ENCODE assay signal across 9 cellular contexts in genomic region chr2:7377861-7378569, GRCh38.
DNase-seq lines count a peak whose midpoint lies in the region; ATAC-seq, FAIRE-seq and TF ChIP-seq lines count a peak whose summit lies in the region.
"Had no signal": no experiment of that assay in that cellular context is flagged by ENCODE, and none has a peak within 500 bp of the region (broad histone marks: within the 10 kb centered on the region; RNA-seq: fewer than 3 reads in every experiment).

No MANE protein-coding gene starts in this region.

- no peaks in the 10 kb centered on the region for H3K9me3 Mint-ChIP-seq in nephron progenitor cell
- H3K9me3 Mint-ChIP-seq: T-helper 2 cell treated with Interferon-gamma antibody and Interleukin-4, amounts not matched to agents 5 μg/mL and 100 μg/mL, for 36 hours had no signal

- H3K27me3 Mint-ChIP-seq in nephron progenitor cell (ENCODE audit: low read depth, poor library complexity): peaks cover 2% of the 10 kb centered on the region

- peaks cover 26% of the 10 kb centered on the region for H3K4me1 Mint-ChIP-seq in nephron progenitor cell

- no peak for FAIRE-seq in bronchial epithelial cell (lab: Jason Lieb, UNC)

- peak; percentile 77 for DNase-seq in DMS79 (lab: John Stamatoyannopoulos, UW)
- DNase-seq in NCI-H2196 (lab: John Stamatoyannopoulos, UW; ENCODE audit: unreplicated experiment): peak; percentile 73
- peak; percentile 43 for DNase-seq in bronchial epithelial cell (ENCODE audit: low read depth)
- DNase-seq in nephron progenitor cell: peak; percentile 22
- no peak for DNase-seq in DMS114 treated with DMSO at 0.1 percent for 48 hours (lab: John Stamatoyannopoulos, UW; ENCODE audit: unreplicated experiment)
- no peak for DNase-seq in dermis blood vessel endothelial cell
- DNase-seq in left lobe of liver (ENCODE audit: low spot score): no peak

- H3K27me3 ChIP-seq in bronchial epithelial cell (ENCODE audit: control insufficient read depth, insufficient read depth, low read length): no peaks in the 10 kb centered on the region

- H3K36me3 Mint-ChIP-seq in nephron progenitor cell (ENCODE audit: low read depth): no peaks in the 10 kb centered on the region

- H3K4me3 ChIP-seq in bronchial epithelial cell (ENCODE audit: low read depth, low read length): no peak overlapping the region

- no peaks in the 10 kb centered on the region for H3K36me3 ChIP-seq in bronchial epithelial cell (ENCODE audit: control insufficient read depth, insufficient read depth, low read length)

- H3K4me3 Mint-ChIP-seq in nephron progenitor cell: no peak overlapping the region
- H3K4me3 Mint-ChIP-seq: T-helper 2 cell treated with Interferon-gamma antibody and Interleukin-4, amounts not matched to agents 5 μg/mL and 100 μg/mL, for 36 hours had no signal

- ATAC-seq in GM21619 (IDR thresholded peaks at IDR 0.05; ENCODE audit: unreplicated experiment): no peak
- ATAC-seq in left lobe of liver: no peak

- TF ChIP-seq CTCF in bronchial epithelial cell (IDR thresholded peaks at IDR 0.05; ENCODE audit: insufficient read depth, low read length, severe bottlenecking): no peak
- TF ChIP-seq CTCF in nephron progenitor cell (IDR thresholded peaks at IDR 0.05): no peak

- H3K27ac Mint-ChIP-seq in nephron progenitor cell: peak overlapping the region; percentile 58
- H3K27ac Mint-ChIP-seq: T-helper 2 cell treated with Interferon-gamma antibody and Interleukin-4, amounts not matched to agents 5 μg/mL and 100 μg/mL, for 36 hours had no signal

Comparison
In these comparisons a context has a peak if more than half of its experiments do, and no peak if none do; other contexts are left out.
1. DNase-seq: peak in DMS79 (single experiment), NCI-H2196 (single experiment), bronchial epithelial cell (single experiment) and nephron progenitor cell (single experiment); none in DMS114 treated with DMSO at 0.1 percent for 48 hours (single experiment), dermis blood vessel endothelial cell (single experiment) and left lobe of liver (single experiment).